ENCODE assay signal across 1 cellular context in the genomic region with DNA sequence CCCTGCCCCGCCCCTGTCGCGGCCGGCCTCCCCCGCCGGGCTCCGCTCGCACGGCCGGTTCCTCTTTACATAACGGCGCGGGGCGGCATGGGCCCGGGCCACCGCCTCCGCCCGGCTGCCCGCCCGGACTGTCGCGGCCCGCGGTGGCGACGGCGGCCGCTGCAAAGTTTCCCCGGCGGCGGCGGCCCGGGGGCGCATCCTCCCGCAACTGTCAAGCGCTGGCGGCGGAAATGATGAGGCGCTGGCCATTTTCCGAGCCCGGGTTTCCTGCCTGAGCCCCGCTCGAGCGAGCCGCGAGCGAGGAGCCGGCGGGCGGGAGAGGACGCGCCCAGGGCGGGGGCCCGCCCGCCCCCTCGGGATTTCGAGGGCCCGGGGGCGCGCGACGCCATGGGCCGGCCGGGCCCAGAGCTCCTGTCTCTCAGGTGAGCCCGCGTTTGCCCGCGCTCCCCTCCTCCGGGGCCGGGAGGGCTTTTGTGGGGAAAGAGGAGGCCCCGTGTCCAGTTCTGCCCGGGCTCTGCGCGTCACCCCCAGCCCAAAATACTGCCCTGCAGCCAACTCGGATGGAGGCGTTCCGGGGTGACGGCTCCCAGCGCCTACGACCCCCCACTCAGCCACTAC.
A peak's percentile ranks its signal among the peaks of the same experiment; 100 is the strongest.
TF ChIP-seq lines count a peak whose summit lies in the region.

A gene (plus strand): TSS at position 68 of the 618 bp plus-strand sequence. CDS start 12,223 bp downstream, outside the sequence.

TF ChIP-seq in HEK293, 187 proteins besides CTCF, POLR2A, EP300 and RAD21 (continued from another document):
- TF ChIP-seq, protein P1, sequence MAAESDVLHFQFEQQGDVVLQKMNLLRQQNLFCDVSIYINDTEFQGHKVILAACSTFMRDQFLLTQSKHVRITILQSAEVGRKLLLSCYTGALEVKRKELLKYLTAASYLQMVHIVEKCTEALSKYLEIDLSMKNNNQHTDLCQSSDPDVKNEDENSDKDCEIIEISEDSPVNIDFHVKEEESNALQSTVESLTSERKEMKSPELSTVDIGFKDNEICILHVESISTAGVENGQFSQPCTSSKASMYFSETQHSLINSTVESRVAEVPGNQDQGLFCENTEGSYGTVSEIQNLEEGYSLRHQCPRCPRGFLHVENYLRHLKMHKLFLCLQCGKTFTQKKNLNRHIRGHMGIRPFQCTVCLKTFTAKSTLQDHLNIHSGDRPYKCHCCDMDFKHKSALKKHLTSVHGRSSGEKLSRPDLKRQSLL (tag by site-specific recombination; IDR thresholded peaks at IDR 0.05) = no peak
- TF ChIP-seq, protein P2, sequence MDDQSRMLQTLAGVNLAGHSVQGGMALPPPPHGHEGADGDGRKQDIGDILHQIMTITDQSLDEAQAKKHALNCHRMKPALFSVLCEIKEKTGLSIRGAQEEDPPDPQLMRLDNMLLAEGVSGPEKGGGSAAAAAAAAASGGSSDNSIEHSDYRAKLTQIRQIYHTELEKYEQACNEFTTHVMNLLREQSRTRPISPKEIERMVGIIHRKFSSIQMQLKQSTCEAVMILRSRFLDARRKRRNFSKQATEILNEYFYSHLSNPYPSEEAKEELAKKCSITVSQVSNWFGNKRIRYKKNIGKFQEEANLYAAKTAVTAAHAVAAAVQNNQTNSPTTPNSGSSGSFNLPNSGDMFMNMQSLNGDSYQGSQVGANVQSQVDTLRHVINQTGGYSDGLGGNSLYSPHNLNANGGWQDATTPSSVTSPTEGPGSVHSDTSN (CRISPR knock-in tag; IDR thresholded peaks at IDR 0.05) = 0 out of 2 replicates have a peak, but pooled peaks have one; percentile 15
- TF ChIP-seq, protein P3, sequence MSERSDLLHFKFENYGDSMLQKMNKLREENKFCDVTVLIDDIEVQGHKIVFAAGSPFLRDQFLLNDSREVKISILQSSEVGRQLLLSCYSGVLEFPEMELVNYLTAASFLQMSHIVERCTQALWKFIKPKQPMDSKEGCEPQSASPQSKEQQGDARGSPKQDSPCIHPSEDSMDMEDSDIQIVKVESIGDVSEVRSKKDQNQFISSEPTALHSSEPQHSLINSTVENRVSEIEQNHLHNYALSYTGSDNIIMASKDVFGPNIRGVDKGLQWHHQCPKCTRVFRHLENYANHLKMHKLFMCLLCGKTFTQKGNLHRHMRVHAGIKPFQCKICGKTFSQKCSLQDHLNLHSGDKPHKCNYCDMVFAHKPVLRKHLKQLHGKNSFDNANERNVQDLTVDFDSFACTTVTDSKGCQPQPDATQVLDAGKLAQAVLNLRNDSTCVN (tag by site-specific recombination; optimal IDR thresholded peaks at IDR 0.05) = peak; percentile 65
- 0 out of 2 replicates have a peak, but pooled peaks have one; percentile 3 for TF ChIP-seq KLF10 (tag by site-specific recombination; IDR thresholded peaks at IDR 0.05)
- TF ChIP-seq, protein P4, sequence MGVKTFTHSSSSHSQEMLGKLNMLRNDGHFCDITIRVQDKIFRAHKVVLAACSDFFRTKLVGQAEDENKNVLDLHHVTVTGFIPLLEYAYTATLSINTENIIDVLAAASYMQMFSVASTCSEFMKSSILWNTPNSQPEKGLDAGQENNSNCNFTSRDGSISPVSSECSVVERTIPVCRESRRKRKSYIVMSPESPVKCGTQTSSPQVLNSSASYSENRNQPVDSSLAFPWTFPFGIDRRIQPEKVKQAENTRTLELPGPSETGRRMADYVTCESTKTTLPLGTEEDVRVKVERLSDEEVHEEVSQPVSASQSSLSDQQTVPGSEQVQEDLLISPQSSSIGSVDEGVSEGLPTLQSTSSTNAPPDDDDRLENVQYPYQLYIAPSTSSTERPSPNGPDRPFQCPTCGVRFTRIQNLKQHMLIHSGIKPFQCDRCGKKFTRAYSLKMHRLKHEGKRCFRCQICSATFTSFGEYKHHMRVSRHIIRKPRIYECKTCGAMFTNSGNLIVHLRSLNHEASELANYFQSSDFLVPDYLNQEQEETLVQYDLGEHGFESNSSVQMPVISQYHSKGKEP (tag by site-specific recombination; IDR thresholded peaks at IDR 0.05) = 0 out of 2 replicates have a peak, but pooled peaks have one; percentile 23
- TF ChIP-seq KLF9 (tag by site-specific recombination; IDR thresholded peaks at IDR 0.05; ENCODE audit: low read depth) = 0 out of 2 replicates have a peak, but pooled peaks have one; percentile 18
- TF ChIP-seq ZNF677 (tag by site-specific recombination; IDR thresholded peaks at IDR 0.05) = peak; percentile 43; the same call in 1 of the 2 replicates
- TF ChIP-seq KLF1 (tag by site-specific recombination; IDR thresholded peaks at IDR 0.05) = peak; percentile 14; the same call in 1 of the 2 replicates
- peak; percentile 73 for TF ChIP-seq ZNF596 (tag by site-specific recombination; IDR thresholded peaks at IDR 0.05)
- TF ChIP-seq ZIC2 (tag by site-specific recombination; IDR thresholded peaks at IDR 0.05) = no peak
- peak; percentile 32; the same call in 1 of the 2 replicates for TF ChIP-seq ZBTB20 (tag by site-specific recombination; IDR thresholded peaks at IDR 0.05)
